Comparison of ENCODE assay signal across 8 cellular contexts in genomic region chr7:73707045-73707631, GRCh38. TPM values are rescaled to one million over a fixed set of nuclear protein-coding genes. Genes with fewer than 3 reads are reported as not detected.
DNase-seq lines count a peak whose midpoint lies in the region; ATAC-seq and TF ChIP-seq lines count a peak whose summit lies in the region.

No MANE protein-coding gene starts in this region.

- H3K4me1 ChIP-seq in ACC112 (ENCODE audit: control insufficient read depth, insufficient read depth, low read length, unreplicated experiment): peaks cover 66% of the 10 kb centered on the region
- peaks cover 29% of the 10 kb centered on the region for H3K4me1 ChIP-seq in RWPE2 (ENCODE audit: insufficient read depth, poor library complexity, severe bottlenecking)
- no peaks in the 10 kb centered on the region for H3K4me1 ChIP-seq in Karpas-422 (ENCODE audit: low read length)
- no peaks in the 10 kb centered on the region for H3K4me1 ChIP-seq in endodermal cell (ENCODE audit: control insufficient read depth, insufficient read depth, low read length)

- H3K27me3 Mint-ChIP-seq in HFFc6 (ENCODE audit: insufficient read depth) (peaks cover 2% of the 10 kb centered on the region), endodermal cell (ENCODE audit: insufficient read depth) (no peaks in the 10 kb centered on the region)

- ATAC-seq in RWPE2 (ENCODE audit: low read depth) (peak; percentile 53), HG03280 (IDR thresholded peaks at IDR 0.05; ENCODE audit: unreplicated experiment) (no peak)

- peaks cover 23% of the 10 kb centered on the region for H3K4me1 Mint-ChIP-seq in HFFc6 (ENCODE audit: low read depth)
- H3K4me1 Mint-ChIP-seq in endodermal cell: peaks cover 6% of the 10 kb centered on the region

- peaks cover 58% of the 10 kb centered on the region for H3K79me2 ChIP-seq in ACC112 (ENCODE audit: control insufficient read depth, insufficient read depth, low read length, unreplicated experiment)
- H3K79me2 ChIP-seq in Karpas-422 (ENCODE audit: low read length): no peaks in the 10 kb centered on the region

- H3K27ac Mint-ChIP-seq in HFFc6 (peak overlapping the region; percentile 56), endodermal cell (no peak overlapping the region)

- no peaks in the 10 kb centered on the region for H3K9me2 ChIP-seq in Karpas-422 (replicated peaks; ENCODE audit: insufficient read depth, low read length)

- H3K9me3 ChIP-seq in RWPE2 (ENCODE audit: severe bottlenecking): no peaks in the 10 kb centered on the region
- no peaks in the 10 kb centered on the region for H3K9me3 ChIP-seq in Karpas-422 (ENCODE audit: low read length)
- H3K9me3 ChIP-seq in endodermal cell (ENCODE audit: control insufficient read depth, low read length): no peaks in the 10 kb centered on the region

- H3K4me3 ChIP-seq in ACC112 (ENCODE audit: low read depth, low read length) (no peak overlapping the region), RWPE2 (ENCODE audit: severe bottlenecking) (no peak overlapping the region), Karpas-422 (ENCODE audit: low read length) (no peak overlapping the region), endodermal cell (ENCODE audit: low read length) (no peak overlapping the region)

- no peaks in the 10 kb centered on the region for H3K27me3 ChIP-seq in ACC112 (ENCODE audit: insufficient read depth, low read length)
- H3K27me3 ChIP-seq in RWPE2 (ENCODE audit: insufficient read depth, poor library complexity, severe bottlenecking): no peaks in the 10 kb centered on the region
- no peaks in the 10 kb centered on the region for H3K27me3 ChIP-seq in Karpas-422 (ENCODE audit: low read length)
- no peaks in the 10 kb centered on the region for H3K27me3 ChIP-seq in endodermal cell (ENCODE audit: control insufficient read depth, insufficient read depth, low read length, poor library complexity, severe bottlenecking)

- H3K27ac ChIP-seq in ACC112 (ENCODE audit: low read depth, low read length) (peak overlapping the region; percentile 59), RWPE2 (ENCODE audit: poor library complexity, severe bottlenecking) (peak overlapping the region; percentile 72), Karpas-422 (ENCODE audit: low read length) (no peak overlapping the region), endodermal cell (ENCODE audit: low read depth, low read length) (no peak overlapping the region)

- no peak overlapping the region for H3K4me2 ChIP-seq in Karpas-422 (ENCODE audit: low read depth, low read length, poor library complexity, severe bottlenecking)

- no peak for DNase-seq in HFFc6
- DNase-seq in RWPE2 (ENCODE audit: low spot score): peak; percentile 88
- DNase-seq in germinal center (ENCODE audit: low spot score): peak; percentile 70
- DNase-seq in stimulated activated CD4-positive, alpha-beta T cell treated with anti-CD3 and anti-CD28 coated beads, Interleukin-15, amount 100 ng/mL, for 24 hours: no peak
- no peak for DNase-seq in Karpas-422
- DNase-seq in endodermal cell: no peak

- 78 to 89% methylated on average over 11 to 15 of the region's 15 CpGs for WGBS in endodermal cell (ENCODE audit: insufficient coverage in 1 of 2, insufficient read length in 1 of 2), 2 experiments

- TF ChIP-seq CTCF in HFFc6 (IDR thresholded peaks at IDR 0.05) (no peak), RWPE2 (IDR thresholded peaks at IDR 0.05; ENCODE audit: poor library complexity, severe bottlenecking) (no peak), endodermal cell (conservative IDR thresholded peaks at IDR 0.05) (no peak)

- H3K9ac ChIP-seq in Karpas-422 (ENCODE audit: low read length) (no peak overlapping the region), endodermal cell (ENCODE audit: extremely low read depth, low read length, poor library complexity, severe bottlenecking) (no peak overlapping the region)

- H3K9me3 Mint-ChIP-seq in HFFc6 (no peaks in the 10 kb centered on the region), endodermal cell (no peaks in the 10 kb centered on the region)

- H3K36me3 ChIP-seq in ACC112 (ENCODE audit: insufficient read depth, low read length) (peaks cover 22% of the 10 kb centered on the region; the same call in 1 of the 2 replicates), RWPE2 (ENCODE audit: low read depth) (peaks cover 21% of the 10 kb centered on the region), Karpas-422 (ENCODE audit: insufficient read depth, low read length) (no peaks in the 10 kb centered on the region), endodermal cell (ENCODE audit: control insufficient read depth, insufficient read depth, low read length) (peaks cover 12% of the 10 kb centered on the region)

- 0 out of 2 replicates have a peak, but pooled peaks cover 15% of the 10 kb centered on the region for H4K20me1 ChIP-seq in Karpas-422 (ENCODE audit: insufficient read depth, low read depth, low read length)

- no peak overlapping the region for H2AFZ ChIP-seq in ACC112 (ENCODE audit: low read length, unreplicated experiment)
- H2AFZ ChIP-seq in Karpas-422 (ENCODE audit: low read length): no peak overlapping the region

- H3K36me3 Mint-ChIP-seq in HFFc6 (ENCODE audit: low read depth): peaks cover 9% of the 10 kb centered on the region
- peaks cover 11% of the 10 kb centered on the region for H3K36me3 Mint-ChIP-seq in endodermal cell (ENCODE audit: low read depth)

- no peak overlapping the region for H3K4me3 Mint-ChIP-seq in HFFc6
- H3K4me3 Mint-ChIP-seq in endodermal cell: no peak overlapping the region

RNA-seq across cellular contexts. Expression of gene STX1A, which starts 12.3 kb away (rescaled TPM):
- total RNA-seq in HFFc6 (2021; fragmentation: NEBNext Ultra II Directional; extraction: Animal tissue kit (Norgen Biotek cat#: 25700)): 10 to 100 TPM in 5 of 6 experiments, 1 to 10 TPM in 1; 9.6 to 14.7 (median 12.2) TPM
- total RNA-seq in Karpas-422 (2014; rRNA removed; shearing (Covaris generic); ENCODE audit: low replicate concordance): 3.7 and 5.5 TPM in 2 replicates
- 10 to 100 TPM; 23.0 to 34.4 TPM for total RNA-seq in endodermal cell
- polyA plus RNA-seq in endodermal cell (2013, experiment 1 of 2): 25.5 TPM
- 16.4 TPM for polyA plus RNA-seq in endodermal cell (2013, experiment 2 of 2)

RNA-seq across cellular contexts. Expression of gene BUD23, which starts 23.7 kb away (rescaled TPM):
- 10 to 100 TPM; 70.1 to 91.4 (median 83.4) TPM for total RNA-seq in HFFc6 (2021; fragmentation: NEBNext Ultra II Directional; extraction: Animal tissue kit (Norgen Biotek cat#: 25700))
- total RNA-seq in Karpas-422 (2014; rRNA removed; shearing (Covaris generic); ENCODE audit: low replicate concordance): 41.9 and 85.9 TPM in 2 replicates
- total RNA-seq in endodermal cell: 10 to 100 TPM; 62.2 to 67.2 TPM
- polyA plus RNA-seq in endodermal cell (2013, experiment 1 of 2): 55.9 TPM
- polyA plus RNA-seq in endodermal cell (2013, experiment 2 of 2): 66.2 TPM

RNA-seq across cellular contexts. Expression of gene DNAJC30, which starts 23.9 kb away (rescaled TPM):
- total RNA-seq in HFFc6 (2021; fragmentation: NEBNext Ultra II Directional; extraction: Animal tissue kit (Norgen Biotek cat#: 25700)): 10 to 100 TPM; 17.8 to 20.6 (median 18.6) TPM
- 1.3 and 6.1 TPM in 2 replicates for total RNA-seq in Karpas-422 (2014; rRNA removed; shearing (Covaris generic); ENCODE audit: low replicate concordance)
- 10 to 100 TPM in 1 of 2 donors, 1 to 10 TPM in 1; 8.9 to 11.1 TPM for total RNA-seq in endodermal cell
- 4.6 TPM for polyA plus RNA-seq in endodermal cell (2013, experiment 1 of 2)
- polyA plus RNA-seq in endodermal cell (2013, experiment 2 of 2): 4.4 TPM

RNA-seq across cellular contexts. Expression of gene ABHD11, which starts 31.5 kb away (rescaled TPM):
- 10 to 100 TPM; 10.3 to 18.6 (median 16.8) TPM for total RNA-seq in HFFc6 (2021; fragmentation: NEBNext Ultra II Directional; extraction: Animal tissue kit (Norgen Biotek cat#: 25700))
- 14.3 and 18.3 TPM in 2 replicates for total RNA-seq in Karpas-422 (2014; rRNA removed; shearing (Covaris generic); ENCODE audit: low replicate concordance)
- total RNA-seq in endodermal cell: 100 to 1,000 TPM in 1 of 2 donors, 10 to 100 TPM in 1; 76.9 to 109 TPM
- polyA plus RNA-seq in endodermal cell (2013, experiment 1 of 2): 10.1 TPM
- 10.6 TPM for polyA plus RNA-seq in endodermal cell (2013, experiment 2 of 2)

RNA-seq across cellular contexts. Expression of gene VPS37D, which starts 39.5 kb away (rescaled TPM):
- total RNA-seq in HFFc6 (2021; fragmentation: NEBNext Ultra II Directional; extraction: Animal tissue kit (Norgen Biotek cat#: 25700)): 1 to 10 TPM; 2.4 to 3.1 (median 2.7) TPM
- total RNA-seq in Karpas-422 (2014; rRNA removed; shearing (Covaris generic); ENCODE audit: low replicate concordance): not detected in 2 replicates
- total RNA-seq in endodermal cell: 1 to 10 TPM; 6.1 to 9.1 TPM
- 12.5 TPM for polyA plus RNA-seq in endodermal cell (2013, experiment 1 of 2)
- 10.6 TPM for polyA plus RNA-seq in endodermal cell (2013, experiment 2 of 2)

Comparison
In these comparisons a context has a peak if more than half of its experiments do, and no peak if none do; other contexts are left out.
1. H3K27ac ChIP-seq: peak in ACC112 (single experiment) and RWPE2 (single experiment); none in Karpas-422 (single experiment) and endodermal cell (single experiment).
2. DNase-seq: peak in RWPE2 (single experiment) and germinal center (single experiment); none in HFFc6 (single experiment), stimulated activated CD4-positive, alpha-beta T cell treated with anti-CD3 and anti-CD28 coated beads, Interleukin-15, amount 100 ng/mL, for 24 hours (single experiment), Karpas-422 (single experiment) and endodermal cell (single experiment).